In the genomic region with DNA sequence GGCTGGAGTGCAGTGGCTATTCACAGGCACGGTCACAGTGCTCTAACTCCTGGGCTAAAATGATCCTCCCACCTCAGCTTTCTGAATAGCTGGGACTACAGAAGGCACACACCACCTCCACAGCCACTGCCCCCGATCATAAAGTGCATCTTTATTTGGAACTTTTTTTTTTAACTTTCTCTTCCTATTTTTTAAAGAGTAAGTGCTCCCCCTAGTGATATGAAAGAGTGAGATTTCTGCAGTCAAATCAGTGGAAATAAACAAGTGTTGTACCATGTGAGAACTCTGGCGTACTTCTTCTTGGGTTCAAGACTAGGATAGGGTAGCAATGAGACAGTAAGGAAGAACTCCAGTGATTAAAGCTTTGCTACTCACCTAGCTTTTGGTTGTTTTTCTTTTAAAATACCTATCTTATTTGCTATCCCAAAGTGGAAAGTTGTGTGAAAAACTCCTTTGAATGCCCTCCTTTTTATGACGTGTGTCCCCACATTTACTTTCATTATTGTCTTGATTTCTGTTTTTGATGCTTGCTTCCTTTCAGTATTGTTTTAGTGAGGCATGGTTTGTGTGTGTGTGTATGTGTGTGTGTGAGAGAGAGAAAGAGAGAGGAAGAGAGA, we compare ENCODE assay signal across 8 cellular contexts. TPM values are rescaled to one million over a fixed set of nuclear protein-coding genes. Genes with fewer than 3 reads are reported as not detected.
DNase-seq lines count a peak whose midpoint lies in the region; ATAC-seq and TF ChIP-seq lines count a peak whose summit lies in the region.

No MANE protein-coding gene starts in this region.

- H3K9me3 Mint-ChIP-seq in stimulated activated naive CD8-positive, alpha-beta T cell treated with anti-CD3 and anti-CD28 coated beads, Interleukin-15, Interleukin-2, amounts not matched to agents 100 ng/mL and 50 ng/mL, for 24 hours, result no peaks in the 10 kb centered on the region

- H3K4me1 ChIP-seq in ascending aorta (no peaks in the 10 kb centered on the region), right cardiac atrium (ENCODE audit: control insufficient read depth, insufficient read depth, low read length) (no peaks in the 10 kb centered on the region)

- no peaks in the 10 kb centered on the region for H3K36me3 Mint-ChIP-seq in stimulated activated naive CD8-positive, alpha-beta T cell treated with anti-CD3 and anti-CD28 coated beads, Interleukin-15, Interleukin-2, amounts not matched to agents 100 ng/mL and 50 ng/mL, for 24 hours (ENCODE audit: low read depth)

- H3K27me3 ChIP-seq in ascending aorta (no peaks in the 10 kb centered on the region), right cardiac atrium (ENCODE audit: control insufficient read depth, insufficient read depth) (no peaks in the 10 kb centered on the region)

- intact Hi-C loops in ascending aorta (cut with DNase I) (loop anchor here (1.0 to 2.0 kb wide), 2 partner anchors 44 to 144 kb away; no protein-coding TSS in a partner anchor), right cardiac atrium (cut with DNase I) (no loop called here)

- H3K27ac ChIP-seq in ascending aorta (no peak overlapping the region), right cardiac atrium (ENCODE audit: low read length) (no peak overlapping the region)

- H3K4me3 ChIP-seq in GM12864 (ENCODE audit: low read depth, low read length), result peak overlapping the region; percentile 33
- no peak overlapping the region for H3K4me3 ChIP-seq in ascending aorta
- H3K4me3 ChIP-seq in right cardiac atrium (ENCODE audit: low read length), result peak overlapping the region; percentile 54

- H3K27ac Mint-ChIP-seq in stimulated activated naive CD8-positive, alpha-beta T cell treated with anti-CD3 and anti-CD28 coated beads, Interleukin-15, Interleukin-2, amounts not matched to agents 100 ng/mL and 50 ng/mL, for 24 hours, result peak overlapping the region; percentile 10

- peak; percentile 52 for ATAC-seq in HG02981 (IDR thresholded peaks at IDR 0.05; ENCODE audit: unreplicated experiment)
- peak in 1 of 2 donors; percentile 29 for ATAC-seq in right cardiac atrium

- H3K4me1 Mint-ChIP-seq in stimulated activated naive CD8-positive, alpha-beta T cell treated with anti-CD3 and anti-CD28 coated beads, Interleukin-15, Interleukin-2, amounts not matched to agents 100 ng/mL and 50 ng/mL, for 24 hours (ENCODE audit: low read depth), result peaks cover 29% of the 10 kb centered on the region

- 7% methylated on average over 4 of the region's 4 CpGs for WGBS in right cardiac atrium

- peaks cover 29% of the 10 kb centered on the region for H3K27me3 Mint-ChIP-seq in stimulated activated naive CD8-positive, alpha-beta T cell treated with anti-CD3 and anti-CD28 coated beads, Interleukin-15, Interleukin-2, amounts not matched to agents 100 ng/mL and 50 ng/mL, for 24 hours

- no peaks in the 10 kb centered on the region for H3K36me3 ChIP-seq in ascending aorta

- peak overlapping the region; percentile 47 for H3K4me3 Mint-ChIP-seq in stimulated activated naive CD8-positive, alpha-beta T cell treated with anti-CD3 and anti-CD28 coated beads, Interleukin-15, Interleukin-2, amounts not matched to agents 100 ng/mL and 50 ng/mL, for 24 hours

- H3K9me3 ChIP-seq in ascending aorta (no peaks in the 10 kb centered on the region), right cardiac atrium (ENCODE audit: control insufficient read depth, low read length) (no peaks in the 10 kb centered on the region)

- TF ChIP-seq CTCF in GM12864 (IDR thresholded peaks at IDR 0.05; ENCODE audit: low read depth, low read length, missing control alignments) (peak; percentile 51), ascending aorta (IDR thresholded peaks at IDR 0.05) (peak; percentile 29 to 68 (median 58))

- DNase-seq in AG20443 (ENCODE audit: low spot score), result peak; percentile 40
- DNase-seq in GM12864 (ENCODE audit: low read depth), result peak; percentile 33
- DNase-seq in NCI-H526 (lab: John Stamatoyannopoulos, UW), result peak; percentile 29 to 54
- no peak for DNase-seq in ascending aorta (ENCODE audit: low spot score in 2 of 2)
- no peak for DNase-seq in right cardiac atrium
- no peak for DNase-seq in NCI-H2029 treated with DMSO at 0.1 percent for 48 hours (lab: John Stamatoyannopoulos, UW)

RNA-seq across cellular contexts. Expression of gene PPP4R4, which starts 6.6 kb away (rescaled TPM):
- total RNA-seq in ascending aorta, result not detected
- total RNA-seq in right cardiac atrium, result under 1 TPM; 0.41 to 0.74 (median 0.48) TPM
- polyA plus RNA-seq in right cardiac atrium, result 0.27 TPM

RNA-seq across cellular contexts. Expression of gene IFI27L2, which starts 51.4 kb away (rescaled TPM):
- total RNA-seq in ascending aorta, result 36.0 TPM
- 10 to 100 TPM; 63.3 to 88.4 (median 65.5) TPM for total RNA-seq in right cardiac atrium
- 104 TPM for polyA plus RNA-seq in right cardiac atrium

Comparison
In these comparisons a context has a peak if more than half of its experiments do, and no peak if none do; other contexts are left out.
1. DNase-seq: peak in AG20443 (single experiment), GM12864 (single experiment) and NCI-H526 (2 of 2); none in ascending aorta (0 of 2), right cardiac atrium (0 of 3) and NCI-H2029 treated with DMSO at 0.1 percent for 48 hours (single experiment).
2. H3K4me3 ChIP-seq: peak in GM12864 (single experiment) and right cardiac atrium (single experiment); none in ascending aorta (0 of 2).